8 cellular contexts compared by ENCODE assay signal in genomic region chr15:41493902-41494189, GRCh38. TPM values are rescaled to one million over a fixed set of nuclear protein-coding genes. Genes with fewer than 3 reads are reported as not detected.
DNase-seq lines count a peak whose midpoint lies in the region; ATAC-seq, FAIRE-seq and TF ChIP-seq lines count a peak whose summit lies in the region.

No MANE protein-coding gene starts in this region.

- H3K9me3 ChIP-seq in CD8-positive, alpha-beta memory T cell (ENCODE audit: low read length) = no peaks in the 10 kb centered on the region

- peak overlapping the region; percentile 39 for H3K4me3 ChIP-seq in CD8-positive, alpha-beta memory T cell (ENCODE audit: low read length)

- H3K27me3 Mint-ChIP-seq in CD8-positive, alpha-beta memory T cell = peaks cover 34 to 45% of the 10 kb centered on the region in 2 donors
- H3K27me3 Mint-ChIP-seq in MCF 10A (ENCODE audit: insufficient read depth, unreplicated experiment) = no peaks in the 10 kb centered on the region
- peaks cover 36 to 38% of the 10 kb centered on the region in 2 donors for H3K27me3 Mint-ChIP-seq in natural killer cell treated with Interleukin-12 subunit alpha and Interleukin-12 subunit beta and Interleukin-15 and Interleukin-18, amount 100 ng/mL, for 72 hours

- no peak for FAIRE-seq in D721Med (lab: Jason Lieb, UNC)

- H3K27ac Mint-ChIP-seq in CD8-positive, alpha-beta memory T cell = no peak overlapping the region
- no peak overlapping the region for H3K27ac Mint-ChIP-seq in MCF 10A (ENCODE audit: low read depth, unreplicated experiment)
- H3K27ac Mint-ChIP-seq in natural killer cell treated with Interleukin-12 subunit alpha and Interleukin-12 subunit beta and Interleukin-15 and Interleukin-18, amount 100 ng/mL, for 72 hours = no peak overlapping the region

- peak; percentile 15 for ATAC-seq in HG02870 (IDR thresholded peaks at IDR 0.05; ENCODE audit: unreplicated experiment)
- peak in 1 of 2 donors; percentile 32 for ATAC-seq in natural killer cell treated with Interleukin-12 subunit alpha and Interleukin-12 subunit beta and Interleukin-15 and Interleukin-18, amount 100 ng/mL, for 72 hours

- peak overlapping the region in 3 of 7 donors; percentile 61 to 81 (median 76) for H3K4me3 Mint-ChIP-seq in CD8-positive, alpha-beta memory T cell
- H3K4me3 Mint-ChIP-seq in MCF 10A (ENCODE audit: unreplicated experiment) = peak overlapping the region; percentile 72
- peak overlapping the region; percentile 51 for H3K4me3 Mint-ChIP-seq in natural killer cell treated with Interleukin-12 subunit alpha and Interleukin-12 subunit beta and Interleukin-15 and Interleukin-18, amount 100 ng/mL, for 72 hours

- H3K9me3 Mint-ChIP-seq in CD8-positive, alpha-beta memory T cell = no peaks in the 10 kb centered on the region
- peaks cover 8% of the 10 kb centered on the region for H3K9me3 Mint-ChIP-seq in MCF 10A (ENCODE audit: unreplicated experiment)
- no peaks in the 10 kb centered on the region for H3K9me3 Mint-ChIP-seq in natural killer cell treated with Interleukin-12 subunit alpha and Interleukin-12 subunit beta and Interleukin-15 and Interleukin-18, amount 100 ng/mL, for 72 hours

- intact Hi-C loops in MCF 10A (cut with micrococcal nuclease) = no loop called here

- peaks cover 27% of the 10 kb centered on the region for H3K27me3 ChIP-seq in CD8-positive, alpha-beta memory T cell (ENCODE audit: insufficient read depth, low read length, poor library complexity, severe bottlenecking)

- POLR2A ChIA-PET in CD8-positive, alpha-beta memory T cell (lab: Charles Lee) = interaction anchor here (1.1 to 1.5 kb wide), 2 partner anchors 11 to 401 kb away, joined by 3 read pairs; no protein-coding TSS in a partner anchor
- POLR2A ChIA-PET in MCF 10A (lab: Yijun Ruan, JAX) = interaction anchor here (1.0 to 1.9 kb wide), 4 partner anchors 14 to 590 kb away, joined by 3 to 6 read pairs (median 4); no protein-coding TSS in a partner anchor

- peaks cover 22% of the 10 kb centered on the region for H3K4me1 ChIP-seq in CD8-positive, alpha-beta memory T cell (ENCODE audit: insufficient read depth, low read length)

- H3K36me3 Mint-ChIP-seq in CD8-positive, alpha-beta memory T cell = peaks cover 0 to 1% (median 0%) of the 10 kb centered on the region in 3 donors
- H3K36me3 Mint-ChIP-seq in MCF 10A (ENCODE audit: insufficient read depth, unreplicated experiment) = no peaks in the 10 kb centered on the region
- no peaks in the 10 kb centered on the region for H3K36me3 Mint-ChIP-seq in natural killer cell treated with Interleukin-12 subunit alpha and Interleukin-12 subunit beta and Interleukin-15 and Interleukin-18, amount 100 ng/mL, for 72 hours

- H3K36me3 ChIP-seq in CD8-positive, alpha-beta memory T cell (ENCODE audit: insufficient read depth, low read length) = no peaks in the 10 kb centered on the region

- DNase-seq in CD8-positive, alpha-beta memory T cell = no peak
- no peak for DNase-seq in MCF 10A (ENCODE audit: unreplicated experiment)
- no peak for DNase-seq in natural killer cell treated with Interleukin-12 subunit alpha and Interleukin-12 subunit beta and Interleukin-15 and Interleukin-18, amount 100 ng/mL, for 72 hours (ENCODE audit: low spot score)
- no peak for DNase-seq in D721Med (ENCODE audit: insufficient read length, low spot score)
- no peak for DNase-seq in DMS53 treated with DMSO at 0.1 percent for 48 hours (lab: John Stamatoyannopoulos, UW; ENCODE audit: unreplicated experiment)
- DNase-seq in activated CD4-positive, alpha-beta T cell treated with anti-CD3 and anti-CD28 coated beads for 48 hours = no peak
- no peak for DNase-seq in amniotic stem cell (lab: John Stamatoyannopoulos, UW)

- no peak for TF ChIP-seq CTCF in MCF 10A (IDR thresholded peaks at IDR 0.05; ENCODE audit: unreplicated experiment)
- no peak for TF ChIP-seq CTCF in D721Med (IDR thresholded peaks at IDR 0.05; ENCODE audit: insufficient read depth, missing control alignments)

- CTCF ChIA-PET in CD8-positive, alpha-beta memory T cell (lab: Charles Lee) = no interaction called here
- CTCF ChIA-PET in MCF 10A (lab: Yijun Ruan, JAX) = no interaction called here

- peaks cover 12 to 27% (median 18%) of the 10 kb centered on the region in 3 donors for H3K4me1 Mint-ChIP-seq in CD8-positive, alpha-beta memory T cell
- peaks cover 14% of the 10 kb centered on the region for H3K4me1 Mint-ChIP-seq in MCF 10A (ENCODE audit: insufficient read depth, unreplicated experiment)
- H3K4me1 Mint-ChIP-seq in natural killer cell treated with Interleukin-12 subunit alpha and Interleukin-12 subunit beta and Interleukin-15 and Interleukin-18, amount 100 ng/mL, for 72 hours (ENCODE audit: low read depth in 2 of 2) = peaks cover 18 to 22% of the 10 kb centered on the region in 2 donors

- no peak overlapping the region for H3K27ac ChIP-seq in CD8-positive, alpha-beta memory T cell (ENCODE audit: low read depth, low read length)

- no TSS peak for BruUV-seq in MCF 10A (replicated peaks; lab: Mats Ljungman, UMichigan)

RNA-seq across cellular contexts. Expression of gene ITPKA, which starts 0.2 kb away (rescaled TPM):
- under 1 TPM; 0.44 to 0.53 TPM for total RNA-seq in CD8-positive, alpha-beta memory T cell
- polyA plus RNA-seq in CD8-positive, alpha-beta memory T cell = not detected
- 13.5 and 23.4 TPM in 2 replicates for total RNA-seq in MCF 10A (2022)
- total RNA-seq in natural killer cell treated with Interleukin-12 subunit alpha and Interleukin-12 subunit beta and Interleukin-15 and Interleukin-18, amount 100 ng/mL, for 72 hours = under 1 TPM in 1 of 2 donors, not detected in 1; 0.22 TPM

RNA-seq across cellular contexts. Expression of gene LTK, which starts 19.8 kb away (rescaled TPM):
- under 1 TPM; 0.27 to 0.31 TPM for total RNA-seq in CD8-positive, alpha-beta memory T cell
- 7.3 TPM for polyA plus RNA-seq in CD8-positive, alpha-beta memory T cell
- 0.17 TPM in 1 of 2 replicates, not detected in the other for total RNA-seq in MCF 10A (2022)
- total RNA-seq in natural killer cell treated with Interleukin-12 subunit alpha and Interleukin-12 subunit beta and Interleukin-15 and Interleukin-18, amount 100 ng/mL, for 72 hours = under 1 TPM in 1 of 2 donors, not detected in 1; 0.47 TPM

RNA-seq across cellular contexts. Expression of gene RPAP1, which starts 50.2 kb away (rescaled TPM):
- total RNA-seq in CD8-positive, alpha-beta memory T cell = 10 to 100 TPM; 64.6 to 69.3 TPM
- polyA plus RNA-seq in CD8-positive, alpha-beta memory T cell = 20.7 TPM
- total RNA-seq in MCF 10A (2022) = 37.5 and 45.1 TPM in 2 replicates
- 10 to 100 TPM; 46.0 to 72.3 TPM for total RNA-seq in natural killer cell treated with Interleukin-12 subunit alpha and Interleukin-12 subunit beta and Interleukin-15 and Interleukin-18, amount 100 ng/mL, for 72 hours
